In the genomic region with DNA sequence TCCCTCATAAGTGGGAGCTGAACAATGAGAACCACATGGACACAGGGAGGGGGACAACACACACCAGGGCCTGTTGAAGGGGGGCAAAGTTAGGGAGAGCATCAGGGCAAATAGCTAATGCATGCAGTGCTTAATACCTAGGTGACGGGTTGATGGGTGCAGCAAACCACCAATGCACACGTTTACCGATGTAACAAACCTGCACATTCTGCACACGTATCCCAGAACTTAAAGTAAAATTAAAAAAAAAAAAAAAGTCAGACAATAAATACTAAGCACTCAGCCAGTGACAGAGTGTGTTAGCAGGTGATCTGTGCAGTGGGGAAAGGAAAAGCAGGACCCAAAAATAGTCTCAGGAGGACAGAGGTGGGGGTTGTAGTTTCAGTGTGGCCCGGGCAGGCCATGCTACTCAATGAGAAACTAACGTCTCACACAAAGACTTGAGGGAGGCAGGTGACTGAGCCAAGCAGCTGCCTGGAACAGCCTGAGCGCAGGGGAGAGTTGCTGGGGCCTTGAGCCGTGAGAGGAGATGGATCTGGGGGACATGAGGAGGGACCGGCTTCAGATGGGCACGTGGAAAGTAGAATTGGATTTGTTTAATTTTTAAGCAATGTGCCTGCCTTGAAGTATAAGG, we compare ENCODE assay signal across 1 cellular context.
A peak's percentile ranks its signal among the peaks of the same experiment; 100 is the strongest.
TF ChIP-seq lines count a peak whose summit lies in the region.

No MANE protein-coding gene starts in this region.

TF ChIP-seq in GM12878, 131 proteins besides CTCF, POLR2A, EP300 and RAD21 (continued from another document):
- TF ChIP-seq, protein P1, sequence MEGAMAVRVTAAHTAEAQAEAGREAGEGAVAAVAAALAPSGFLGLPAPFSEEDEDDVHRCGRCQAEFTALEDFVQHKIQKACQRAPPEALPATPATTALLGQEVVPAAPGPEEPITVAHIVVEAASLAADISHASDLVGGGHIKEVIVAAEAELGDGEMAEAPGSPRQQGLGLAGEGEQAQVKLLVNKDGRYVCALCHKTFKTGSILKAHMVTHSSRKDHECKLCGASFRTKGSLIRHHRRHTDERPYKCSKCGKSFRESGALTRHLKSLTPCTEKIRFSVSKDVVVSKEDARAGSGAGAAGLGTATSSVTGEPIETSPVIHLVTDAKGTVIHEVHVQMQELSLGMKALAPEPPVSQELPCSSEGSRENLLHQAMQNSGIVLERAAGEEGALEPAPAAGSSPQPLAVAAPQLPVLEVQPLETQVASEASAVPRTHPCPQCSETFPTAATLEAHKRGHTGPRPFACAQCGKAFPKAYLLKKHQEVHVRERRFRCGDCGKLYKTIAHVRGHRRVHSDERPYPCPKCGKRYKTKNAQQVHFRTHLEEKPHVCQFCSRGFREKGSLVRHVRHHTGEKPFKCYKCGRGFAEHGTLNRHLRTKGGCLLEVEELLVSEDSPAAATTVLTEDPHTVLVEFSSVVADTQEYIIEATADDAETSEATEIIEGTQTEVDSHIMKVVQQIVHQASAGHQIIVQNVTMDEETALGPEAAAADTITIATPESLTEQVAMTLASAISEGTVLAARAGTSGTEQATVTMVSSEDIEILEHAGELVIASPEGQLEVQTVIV (IDR thresholded peaks at IDR 0.05; ENCODE audit: borderline replicate concordance, partially characterized antibody): no peak
- TF ChIP-seq NRF1 (conservative IDR thresholded peaks at IDR 0.05; ENCODE audit: low read depth, low read length) (no peak), MTA2 (IDR thresholded peaks at IDR 0.05; ENCODE audit: low read depth) (peak; percentile 42; the same call in 1 of the 2 replicates), CEBPB (IDR thresholded peaks at IDR 0.05; ENCODE audit: borderline replicate concordance in 1 of 2, low read depth in 2 of 2, low read length in 2 of 2) (no peak), ZZZ3 (IDR thresholded peaks at IDR 0.05; ENCODE audit: control insufficient read depth, insufficient read length, low read depth) (no peak), TAF1 (IDR thresholded peaks at IDR 0.05; ENCODE audit: borderline replicate concordance, low read depth, low read length) (0 out of 2 replicates have a peak, but pooled peaks have one; percentile 34), ASH2L (IDR thresholded peaks at IDR 0.05; ENCODE audit: borderline replicate concordance, low read depth) (no peak), BMI1 (IDR thresholded peaks at IDR 0.05; ENCODE audit: borderline replicate concordance) (no peak), NFYA (IDR thresholded peaks at IDR 0.05; ENCODE audit: borderline replicate concordance, low read depth, low read length) (no peak), LARP7 (IDR thresholded peaks at IDR 0.05) (no peak), SMAD5 (IDR thresholded peaks at IDR 0.05; ENCODE audit: low read depth) (no peak), ATF3 (IDR thresholded peaks at IDR 0.05; ENCODE audit: borderline replicate concordance, extremely low read depth, low read depth, low read length) (no peak), KLF5 (IDR thresholded peaks at IDR 0.05; ENCODE audit: partially characterized antibody) (no peak)
- TF ChIP-seq, protein P2, sequence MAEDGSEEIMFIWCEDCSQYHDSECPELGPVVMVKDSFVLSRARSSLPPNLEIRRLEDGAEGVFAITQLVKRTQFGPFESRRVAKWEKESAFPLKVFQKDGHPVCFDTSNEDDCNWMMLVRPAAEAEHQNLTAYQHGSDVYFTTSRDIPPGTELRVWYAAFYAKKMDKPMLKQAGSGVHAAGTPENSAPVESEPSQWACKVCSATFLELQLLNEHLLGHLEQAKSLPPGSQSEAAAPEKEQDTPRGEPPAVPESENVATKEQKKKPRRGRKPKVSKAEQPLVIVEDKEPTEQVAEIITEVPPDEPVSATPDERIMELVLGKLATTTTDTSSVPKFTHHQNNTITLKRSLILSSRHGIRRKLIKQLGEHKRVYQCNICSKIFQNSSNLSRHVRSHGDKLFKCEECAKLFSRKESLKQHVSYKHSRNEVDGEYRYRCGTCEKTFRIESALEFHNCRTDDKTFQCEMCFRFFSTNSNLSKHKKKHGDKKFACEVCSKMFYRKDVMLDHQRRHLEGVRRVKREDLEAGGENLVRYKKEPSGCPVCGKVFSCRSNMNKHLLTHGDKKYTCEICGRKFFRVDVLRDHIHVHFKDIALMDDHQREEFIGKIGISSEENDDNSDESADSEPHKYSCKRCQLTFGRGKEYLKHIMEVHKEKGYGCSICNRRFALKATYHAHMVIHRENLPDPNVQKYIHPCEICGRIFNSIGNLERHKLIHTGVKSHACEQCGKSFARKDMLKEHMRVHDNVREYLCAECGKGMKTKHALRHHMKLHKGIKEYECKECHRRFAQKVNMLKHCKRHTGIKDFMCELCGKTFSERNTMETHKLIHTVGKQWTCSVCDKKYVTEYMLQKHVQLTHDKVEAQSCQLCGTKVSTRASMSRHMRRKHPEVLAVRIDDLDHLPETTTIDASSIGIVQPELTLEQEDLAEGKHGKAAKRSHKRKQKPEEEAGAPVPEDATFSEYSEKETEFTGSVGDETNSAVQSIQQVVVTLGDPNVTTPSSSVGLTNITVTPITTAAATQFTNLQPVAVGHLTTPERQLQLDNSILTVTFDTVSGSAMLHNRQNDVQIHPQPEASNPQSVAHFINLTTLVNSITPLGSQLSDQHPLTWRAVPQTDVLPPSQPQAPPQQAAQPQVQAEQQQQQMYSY (CRISPR knock-in tag; IDR thresholded peaks at IDR 0.05): no peak
- TF ChIP-seq, protein P3, sequence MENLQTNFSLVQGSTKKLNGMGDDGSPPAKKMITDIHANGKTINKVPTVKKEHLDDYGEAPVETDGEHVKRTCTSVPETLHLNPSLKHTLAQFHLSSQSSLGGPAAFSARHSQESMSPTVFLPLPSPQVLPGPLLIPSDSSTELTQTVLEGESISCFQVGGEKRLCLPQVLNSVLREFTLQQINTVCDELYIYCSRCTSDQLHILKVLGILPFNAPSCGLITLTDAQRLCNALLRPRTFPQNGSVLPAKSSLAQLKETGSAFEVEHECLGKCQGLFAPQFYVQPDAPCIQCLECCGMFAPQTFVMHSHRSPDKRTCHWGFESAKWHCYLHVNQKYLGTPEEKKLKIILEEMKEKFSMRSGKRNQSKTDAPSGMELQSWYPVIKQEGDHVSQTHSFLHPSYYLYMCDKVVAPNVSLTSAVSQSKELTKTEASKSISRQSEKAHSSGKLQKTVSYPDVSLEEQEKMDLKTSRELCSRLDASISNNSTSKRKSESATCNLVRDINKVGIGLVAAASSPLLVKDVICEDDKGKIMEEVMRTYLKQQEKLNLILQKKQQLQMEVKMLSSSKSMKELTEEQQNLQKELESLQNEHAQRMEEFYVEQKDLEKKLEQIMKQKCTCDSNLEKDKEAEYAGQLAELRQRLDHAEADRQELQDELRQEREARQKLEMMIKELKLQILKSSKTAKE (IDR thresholded peaks at IDR 0.05; ENCODE audit: low read depth, poor library complexity, severe bottlenecking): peak; percentile 71
- TF ChIP-seq, protein P4, sequence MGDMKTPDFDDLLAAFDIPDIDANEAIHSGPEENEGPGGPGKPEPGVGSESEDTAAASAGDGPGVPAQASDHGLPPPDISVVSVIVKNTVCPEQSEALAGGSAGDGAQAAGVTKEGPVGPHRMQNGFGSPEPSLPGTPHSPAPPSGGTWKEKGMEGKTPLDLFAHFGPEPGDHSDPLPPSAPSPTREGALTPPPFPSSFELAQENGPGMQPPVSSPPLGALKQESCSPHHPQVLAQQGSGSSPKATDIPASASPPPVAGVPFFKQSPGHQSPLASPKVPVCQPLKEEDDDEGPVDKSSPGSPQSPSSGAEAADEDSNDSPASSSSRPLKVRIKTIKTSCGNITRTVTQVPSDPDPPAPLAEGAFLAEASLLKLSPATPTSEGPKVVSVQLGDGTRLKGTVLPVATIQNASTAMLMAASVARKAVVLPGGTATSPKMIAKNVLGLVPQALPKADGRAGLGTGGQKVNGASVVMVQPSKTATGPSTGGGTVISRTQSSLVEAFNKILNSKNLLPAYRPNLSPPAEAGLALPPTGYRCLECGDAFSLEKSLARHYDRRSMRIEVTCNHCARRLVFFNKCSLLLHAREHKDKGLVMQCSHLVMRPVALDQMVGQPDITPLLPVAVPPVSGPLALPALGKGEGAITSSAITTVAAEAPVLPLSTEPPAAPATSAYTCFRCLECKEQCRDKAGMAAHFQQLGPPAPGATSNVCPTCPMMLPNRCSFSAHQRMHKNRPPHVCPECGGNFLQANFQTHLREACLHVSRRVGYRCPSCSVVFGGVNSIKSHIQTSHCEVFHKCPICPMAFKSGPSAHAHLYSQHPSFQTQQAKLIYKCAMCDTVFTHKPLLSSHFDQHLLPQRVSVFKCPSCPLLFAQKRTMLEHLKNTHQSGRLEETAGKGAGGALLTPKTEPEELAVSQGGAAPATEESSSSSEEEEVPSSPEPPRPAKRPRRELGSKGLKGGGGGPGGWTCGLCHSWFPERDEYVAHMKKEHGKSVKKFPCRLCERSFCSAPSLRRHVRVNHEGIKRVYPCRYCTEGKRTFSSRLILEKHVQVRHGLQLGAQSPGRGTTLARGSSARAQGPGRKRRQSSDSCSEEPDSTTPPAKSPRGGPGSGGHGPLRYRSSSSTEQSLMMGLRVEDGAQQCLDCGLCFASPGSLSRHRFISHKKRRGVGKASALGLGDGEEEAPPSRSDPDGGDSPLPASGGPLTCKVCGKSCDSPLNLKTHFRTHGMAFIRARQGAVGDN (IDR thresholded peaks at IDR 0.05): peak; percentile 84
